ENCODE assay signal across 8 cellular contexts in genomic region chr19:29211562-29212416, GRCh38. TPM values are rescaled to one million over a fixed set of nuclear protein-coding genes. Genes with fewer than 3 reads are reported as not detected.
DNase-seq lines count a peak whose midpoint lies in the region; ATAC-seq and TF ChIP-seq lines count a peak whose summit lies in the region.

No MANE protein-coding gene starts in this region.

- H3K36me3 ChIP-seq in brain microvascular endothelial cell (replicated peaks) (peaks cover under 1% of the 10 kb centered on the region), left lung (peaks cover 0 to 9% of the 10 kb centered on the region in 2 donors), thymus (ENCODE audit: control insufficient read depth, insufficient read depth) (peaks cover 8% of the 10 kb centered on the region)

- H3K27ac Mint-ChIP-seq in Calu3 (ENCODE audit: unreplicated experiment): peak overlapping the region; percentile 70

- 48% methylated on average over 18 of the region's 18 CpGs for WGBS in thymus

- H3K27ac ChIP-seq in brain microvascular endothelial cell (peak overlapping the region; percentile 92), left lung (peak overlapping the region in 1 of 2 donors; percentile 90), thymus (ENCODE audit: low read depth) (peak overlapping the region; percentile 13)

- peaks cover 28% of the 10 kb centered on the region for H3K36me3 Mint-ChIP-seq in Calu3 (ENCODE audit: insufficient read depth, unreplicated experiment)

- CTCF ChIA-PET in Calu3 (lab: Charles Lee): no interaction called here

- ATAC-seq in left lung: no peak

- peak overlapping the region; percentile 78 for H3K4me3 Mint-ChIP-seq in Calu3 (ENCODE audit: low read depth, unreplicated experiment)

- TF ChIP-seq CTCF in Calu3 (IDR thresholded peaks at IDR 0.05; ENCODE audit: unreplicated experiment): no peak
- no peak for TF ChIP-seq CTCF in brain microvascular endothelial cell (IDR thresholded peaks at IDR 0.05; ENCODE audit: low read depth, low read length, missing control alignments)
- TF ChIP-seq CTCF in left lung (IDR thresholded peaks at IDR 0.05): no peak

- intact Hi-C loops in Calu3 (cut with micrococcal nuclease; ENCODE audit: unreplicated experiment): no loop called here
- intact Hi-C loops in left lung (cut with DNase I): no loop called here

- peaks cover 3% of the 10 kb centered on the region for H3K27me3 Mint-ChIP-seq in Calu3 (ENCODE audit: unreplicated experiment)

- H3K4me1 ChIP-seq in left lung: peaks cover 6 to 38% of the 10 kb centered on the region in 2 donors
- peaks cover 11% of the 10 kb centered on the region for H3K4me1 ChIP-seq in thymus (ENCODE audit: control insufficient read depth, insufficient read depth, low read length)

- H3K9me3 ChIP-seq in left lung (no peaks in the 10 kb centered on the region), thymus (ENCODE audit: control insufficient read depth) (no peaks in the 10 kb centered on the region)

- DNase-seq in Calu3: no peak
- DNase-seq in LHCN-M2 (ENCODE audit: low read depth): peak; percentile 14
- peak; percentile 9 for DNase-seq in brain microvascular endothelial cell
- DNase-seq in left lung: no peak
- no peak for DNase-seq in NCI-H2029 (lab: John Stamatoyannopoulos, UW)
- DNase-seq in activated CD8-positive, alpha-beta memory T cell treated with anti-CD3 and anti-CD28 coated beads, Interleukin-2, amount 50 U/mL, for 48 hours: no peak
- no peak for DNase-seq in SW 1271 (lab: John Stamatoyannopoulos, UW)

- H3K9me3 Mint-ChIP-seq in Calu3 (ENCODE audit: low read depth, unreplicated experiment): peaks cover 3% of the 10 kb centered on the region

- H3K4me1 Mint-ChIP-seq in Calu3 (ENCODE audit: low read depth, unreplicated experiment): peaks cover 28% of the 10 kb centered on the region

- H3K4me3 ChIP-seq in brain microvascular endothelial cell (ENCODE audit: low read depth, low read length) (peak overlapping the region; percentile 85), left lung (peak overlapping the region; percentile 68 to 87), thymus (ENCODE audit: low read length) (peak overlapping the region; percentile 95)

- H3K27me3 ChIP-seq in brain microvascular endothelial cell (replicated peaks) (no peaks in the 10 kb centered on the region), left lung (no peaks in the 10 kb centered on the region), thymus (ENCODE audit: control insufficient read depth, insufficient read depth) (no peaks in the 10 kb centered on the region)

- TSS peak; percentile 57 for BruUV-seq in Calu3 (replicated peaks; lab: Mats Ljungman, UMichigan)

- in situ Hi-C loops in brain microvascular endothelial cell (cut with HindIII; ENCODE audit: low pct_ligation_motif_present, low sequenced_read_pairs): no loop called here

RNA-seq across cellular contexts. Expression of gene UQCRFS1, which starts 1.2 kb away (rescaled TPM):
- total RNA-seq in Calu3 (2022) (41.6 and 43.4 TPM in 2 replicates), LHCN-M2 (2014; rRNA removed) (34.5 and 47.6 TPM in 2 replicates), left lung (10 to 100 TPM; 24.5 to 27.8 TPM)
- 42.6 TPM for polyA plus RNA-seq in LHCN-M2 (2012)
- 26.8 TPM for polyA plus RNA-seq in thymus

Comparison
In these comparisons a context has a peak if more than half of its experiments do, and no peak if none do; other contexts are left out.
1. DNase-seq: peak in LHCN-M2 (single experiment) and brain microvascular endothelial cell (single experiment); none in Calu3 (single experiment), left lung (0 of 2), NCI-H2029 (single experiment), activated CD8-positive, alpha-beta memory T cell treated with anti-CD3 and anti-CD28 coated beads, Interleukin-2, amount 50 U/mL, for 48 hours (single experiment) and SW 1271 (0 of 2).
2. Peak in every context shown above with its lines, with median percentiles within 50 percentile points of each other: H3K4me3 ChIP-seq.